Comparison of ENCODE assay signal across 1 cellular context in the genomic region with DNA sequence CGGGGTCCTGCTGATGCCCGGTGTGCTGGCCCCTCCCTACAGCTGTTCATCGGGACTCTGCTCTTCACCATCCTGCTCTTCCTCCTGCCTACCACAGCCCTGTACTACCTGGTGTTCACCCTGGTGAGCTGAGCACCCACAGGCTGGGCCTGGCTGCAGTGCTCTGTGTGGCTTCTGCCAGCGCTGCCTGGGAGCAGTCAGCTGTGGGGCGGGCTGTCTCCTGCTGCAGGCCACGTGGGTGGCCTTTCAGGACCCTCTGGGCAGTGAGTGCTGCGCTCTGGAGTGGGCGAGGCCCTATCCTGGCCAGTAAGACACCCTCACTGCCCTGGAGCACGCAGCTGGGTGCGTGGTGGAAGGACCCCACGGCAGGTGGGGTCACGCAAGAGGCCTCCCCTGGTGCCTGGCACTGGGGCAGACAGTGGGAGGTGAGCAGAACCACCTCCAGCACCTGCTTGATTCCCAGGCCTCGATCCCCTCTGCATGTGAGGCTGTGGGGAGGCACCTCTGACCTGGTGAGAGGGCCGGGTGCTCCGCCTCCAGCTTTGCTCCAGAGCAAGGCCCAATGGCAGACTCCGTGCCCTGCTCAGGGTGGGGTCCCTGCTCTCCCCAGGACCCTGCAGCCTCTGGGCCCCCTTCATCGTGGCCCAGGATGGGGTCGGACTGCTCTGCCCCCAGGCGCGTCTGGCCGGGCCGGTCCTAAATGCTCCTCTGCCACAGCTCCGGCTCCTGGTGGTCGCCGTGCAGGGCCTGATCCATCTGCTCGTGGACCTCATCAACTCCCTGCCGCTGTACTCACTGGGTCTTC.
A peak's percentile ranks its signal among the peaks of the same experiment; 100 is the strongest.
TF ChIP-seq lines count a peak whose summit lies in the region.

No MANE protein-coding gene starts in this region.

TF ChIP-seq in HepG2, 621 proteins besides CTCF, POLR2A, EP300 and RAD21:
- no peak for TF ChIP-seq BRD4 (CRISPR knock-in tag; IDR thresholded peaks at IDR 0.05)
- TF ChIP-seq ZNF253 (CRISPR knock-in tag; IDR thresholded peaks at IDR 0.05; ENCODE audit: borderline replicate concordance), result no peak
- peak; percentile 15; the same call in 1 of the 2 replicates for TF ChIP-seq ZNF687 (CRISPR knock-in tag; IDR thresholded peaks at IDR 0.05)
- peak; percentile 31 for TF ChIP-seq AGO2 (optimal IDR thresholded peaks at IDR 0.05; ENCODE audit: low read depth, low read length)
- TF ChIP-seq ZBTB38 (CRISPR knock-in tag; IDR thresholded peaks at IDR 0.05), result 0 out of 2 replicates have a peak, but pooled peaks have one; percentile 14
- TF ChIP-seq ZMYM4 (CRISPR knock-in tag; IDR thresholded peaks at IDR 0.05), result no peak
- no peak for TF ChIP-seq ZBED4 (CRISPR knock-in tag; IDR thresholded peaks at IDR 0.05; ENCODE audit: borderline replicate concordance)
- TF ChIP-seq NR2F2 (IDR thresholded peaks at IDR 0.05; ENCODE audit: borderline replicate concordance, low read depth), result no peak
